ENCODE assay signal across 18 cellular contexts in genomic region chr2:16014041-16014787, GRCh38.
DNase-seq lines count a peak whose midpoint lies in the region; ATAC-seq and TF ChIP-seq lines count a peak whose summit lies in the region.
"Had no signal": no experiment of that assay in that cellular context is flagged by ENCODE, and none has a peak within 500 bp of the region (broad histone marks: within the 10 kb centered on the region; RNA-seq: fewer than 3 reads in every experiment).

No MANE protein-coding gene starts in this region.

- H3K36me3 ChIP-seq in adrenal gland (replicated peaks in 1 of 2), result no peaks in the 10 kb centered on the region
- H3K36me3 ChIP-seq: BLaER1 treated with 17β-estradiol and CSF1 and Interleukin-3, amounts not matched to agents 10 nM and 100 nM; gastroesophageal sphincter; lower lobe of right lung had no signal

- DNase-seq in DMS79 treated with DMSO at 0.1 percent for 48 hours (lab: John Stamatoyannopoulos, UW), result peak; percentile 83
- peak; percentile 95 for DNase-seq in SK-N-DZ (ENCODE audit: low spot score)
- DNase-seq in islet precursor cell, result peak; percentile 39
- peak; percentile 63 for DNase-seq in posterior vena cava (ENCODE audit: low spot score)
- DNase-seq in activated naive CD4-positive, alpha-beta T cell treated with Interleukin-2 at 50 U/mL for 16 hours, result no peak
- no peak for DNase-seq in adrenal gland
- no peak for DNase-seq in iPS-NIHi7 (ENCODE audit: extremely low spot score)
- DNase-seq: activated T-cell treated with anti-CD3 and anti-CD28 coated beads, Interleukin-2, amount 50 U/mL, for 4 hours; effector memory CD8-positive, alpha-beta T cell; IMR-90; lower lobe of right lung; NCI-H1930; NK-92 treated with Interleukin-12 subunit alpha and Interleukin-12 subunit beta, amount 100 ng/mL, for 24 hours; stimulated activated CD4-positive, alpha-beta T cell treated with anti-CD3 and anti-CD28 coated beads, Interleukin-4, amount 100 ng/mL, for 1 hour had no signal

- WGBS in adrenal gland, 4 donors, result 49 to 65% (median 58%) methylated on average over 26 to 32 of the region's 32 CpGs

- H3K4me1 ChIP-seq in adrenal gland (replicated peaks in 1 of 2), result no peaks in the 10 kb centered on the region

- peaks cover 17% of the 10 kb centered on the region for H3K27me3 ChIP-seq in adrenal gland
- H3K27me3 ChIP-seq: BLaER1 treated with 17β-estradiol and CSF1 and Interleukin-3, amounts not matched to agents 10 nM and 100 nM had no signal

- no peak overlapping the region for H3K27ac ChIP-seq in adrenal gland
- H3K27ac ChIP-seq: BLaER1 treated with 17β-estradiol and CSF1 and Interleukin-3, amounts not matched to agents 10 nM and 100 nM; gastroesophageal sphincter; lower lobe of right lung; parathyroid adenoma had no signal

- no peak for TF ChIP-seq POLR2A in adrenal gland (IDR thresholded peaks at IDR 0.05)

- intact Hi-C loops in posterior vena cava (cut with DNase I), result no loop called here
- intact Hi-C loops in adrenal gland (cut with DNase I), result no loop called here

- ATAC-seq in HG02610 (IDR thresholded peaks at IDR 0.05; ENCODE audit: unreplicated experiment), result no peak
- ATAC-seq: activated T-cell treated with anti-CD3 and anti-CD28 coated beads, Interleukin-2, amount 50 U/mL, for 4 hours; effector memory CD8-positive, alpha-beta T cell; gastroesophageal sphincter had no signal

- no peaks in the 10 kb centered on the region for H3K9me3 ChIP-seq in adrenal gland (replicated peaks in 1 of 3)
- H3K9me3 ChIP-seq: gastroesophageal sphincter, lower lobe of right lung had no signal

- TF ChIP-seq CTCF in adrenal gland (IDR thresholded peaks at IDR 0.05), result no peak

- H3K4me3 ChIP-seq in adrenal gland, result no peak overlapping the region
- H3K4me3 ChIP-seq: BLaER1 treated with 17β-estradiol and CSF1 and Interleukin-3, amounts not matched to agents 10 nM and 100 nM; gastroesophageal sphincter; lower lobe of right lung had no signal

Comparison
In these comparisons a context has a peak if more than half of its experiments do, and no peak if none do; other contexts are left out.
1. DNase-seq: peak in DMS79 treated with DMSO at 0.1 percent for 48 hours (single experiment), SK-N-DZ (single experiment), islet precursor cell (single experiment) and posterior vena cava (single experiment); none in activated naive CD4-positive, alpha-beta T cell treated with Interleukin-2 at 50 U/mL for 16 hours (single experiment), adrenal gland (0 of 7) and iPS-NIHi7 (single experiment).